18 cellular contexts compared by ENCODE assay signal in the genomic region with DNA sequence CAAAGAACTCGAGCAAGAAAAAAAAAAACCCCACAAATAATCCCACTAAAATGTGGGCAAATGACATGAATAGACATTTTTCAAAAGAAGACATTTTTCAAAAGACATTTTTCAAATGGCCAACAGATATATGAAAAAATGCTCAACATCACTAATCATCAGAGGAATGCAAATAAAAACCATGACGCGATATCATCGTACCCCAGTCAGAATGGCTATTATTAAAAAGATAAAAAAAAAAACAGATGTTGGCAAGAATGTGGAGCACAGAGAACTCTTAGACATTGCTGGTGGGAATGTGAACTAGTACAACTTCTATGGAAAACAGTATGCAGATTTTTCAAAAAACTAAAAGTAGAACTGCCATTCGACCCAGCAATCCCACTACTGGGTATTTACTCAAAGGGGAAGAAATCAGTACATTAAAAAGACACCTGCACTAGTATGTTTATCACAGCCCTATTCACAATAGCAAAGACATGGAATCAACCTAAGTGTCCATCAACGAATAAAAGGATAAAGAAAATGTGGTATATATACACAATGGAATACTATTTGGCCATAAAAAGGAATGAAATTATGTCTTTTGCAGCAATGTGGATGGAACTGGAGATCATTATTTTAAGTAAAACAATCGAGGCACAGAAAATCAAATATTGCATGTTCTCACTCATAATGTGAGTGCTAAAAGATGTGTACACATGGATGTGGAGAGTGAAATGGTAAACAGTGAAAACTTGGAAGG. TPM values are rescaled to one million over a fixed set of nuclear protein-coding genes. Genes with fewer than 3 reads are reported as not detected.
"Had no signal": no experiment of that assay in that cellular context is flagged by ENCODE, and none has a peak within 500 bp of the region (broad histone marks: within the 10 kb centered on the region; RNA-seq: fewer than 3 reads in every experiment).

No MANE protein-coding gene starts in this region.

- H3K27me3 ChIP-seq: gastroesophageal sphincter, heart left ventricle, left lung, stomach, vagina had no signal

- ATAC-seq: activated CD4-positive, alpha-beta T cell treated with anti-CD3 and anti-CD28 coated beads for 36 hours; gastroesophageal sphincter; heart left ventricle; WTC11 had no signal

- H3K4me3 ChIP-seq: gastroesophageal sphincter, heart left ventricle, left lung, stomach, vagina had no signal

- H3K36me3 Mint-ChIP-seq: WTC11 had no signal

- H3K9me3 Mint-ChIP-seq: T-helper 2 cell treated with Interferon-gamma antibody and Interleukin-4, amounts not matched to agents 5 μg/mL and 100 μg/mL, for 36 hours; WTC11 had no signal

- H3K27me3 Mint-ChIP-seq: activated CD4-positive, alpha-beta T cell treated with anti-CD3 and anti-CD28 coated beads for 36 hours had no signal

- H3K27ac Mint-ChIP-seq: activated CD4-positive, alpha-beta T cell treated with anti-CD3 and anti-CD28 coated beads for 36 hours; brain; T-helper 2 cell treated with Interferon-gamma antibody and Interleukin-4, amounts not matched to agents 5 μg/mL and 100 μg/mL, for 36 hours; WTC11 had no signal

- DNase-seq: activated CD4-positive, alpha-beta T cell treated with anti-CD3 and anti-CD28 coated beads for 36 hours; activated CD4-positive, alpha-beta T cell treated with anti-CD3 and anti-CD28 coated beads, Interleukin-2, amount 50 U/mL, for 48 hours; activated gamma-delta T cell treated with Interleukin-2 at 50 U/mL for 16 hours; anterior cingulate cortex; caudate nucleus; heart left ventricle; kidney; left lung; occipital lobe; stomach had no signal

- H3K36me3 ChIP-seq: left lung, vagina had no signal

- H3K4me3 Mint-ChIP-seq: activated CD4-positive, alpha-beta T cell treated with anti-CD3 and anti-CD28 coated beads for 36 hours; brain; T-helper 2 cell treated with Interferon-gamma antibody and Interleukin-4, amounts not matched to agents 5 μg/mL and 100 μg/mL, for 36 hours; WTC11 had no signal

- H3K9me3 ChIP-seq: gastroesophageal sphincter, heart left ventricle, left lung, stomach, vagina had no signal

RNA-seq across cellular contexts. Expression of a gene that starts 26.3 kb away (rescaled TPM):
- total RNA-seq: gastroesophageal sphincter, heart left ventricle, kidney, left lung, myocyte, renal cortical epithelial cell, vagina had no signal

RNA-seq across cellular contexts. Expression of a gene that starts 55.8 kb away (rescaled TPM):
- total RNA-seq: activated CD4-positive, alpha-beta T cell treated with anti-CD3 and anti-CD28 coated beads for 36 hours; gastroesophageal sphincter; kidney; left lung; myocyte; renal cortical epithelial cell; stomach; WTC11 had no signal

RNA-seq across cellular contexts. Expression of a gene that starts 59.9 kb away (rescaled TPM):
- total RNA-seq: myocyte, occipital lobe, renal cortical epithelial cell, temporal lobe had no signal
